Comparison of ENCODE assay signal across 8 cellular contexts in genomic region chr1:15584489-15585363, GRCh38. TPM values are rescaled to one million over a fixed set of nuclear protein-coding genes. Genes with fewer than 3 reads are reported as not detected.
DNase-seq lines count a peak whose midpoint lies in the region; ATAC-seq and TF ChIP-seq lines count a peak whose summit lies in the region.

Gene AGMAT (minus strand): TSS chr1:15585051. CDS start chr1:15584967, 84 bp downstream.

- peaks cover 4% of the 10 kb centered on the region for H3K4me1 ChIP-seq in colonic mucosa

- H3K9ac ChIP-seq in colonic mucosa (ENCODE audit: low read depth in 2 of 2, low read length in 2 of 2), result peak within 1 kb of the TSS; percentile 61 to 70

- no peaks in the 10 kb centered on the region for H3K27me3 Mint-ChIP-seq in memory B cell

- no peak for TF ChIP-seq CTCF in colonic mucosa (IDR thresholded peaks at IDR 0.05)

- H3K27ac Mint-ChIP-seq in memory B cell, result peak within 1 kb of the TSS; percentile 75

- peaks cover 7% of the 10 kb centered on the region for H3K4me1 Mint-ChIP-seq in memory B cell

- peak; percentile 18 for DNase-seq in NCI-H2171 treated with DMSO at 0.1 percent for 48 hours (lab: John Stamatoyannopoulos, UW)
- no peak for DNase-seq in NCI-H2171 (lab: John Stamatoyannopoulos, UW)
- peak; percentile 69 for DNase-seq in HT-29 (ENCODE audit: low spot score)
- peak; percentile 76 for DNase-seq in colonic mucosa
- DNase-seq in memory B cell (ENCODE audit: low spot score in 2 of 2), result peak; percentile 38 to 61
- peak; percentile 14 to 18 for DNase-seq in stimulated activated CD8-positive, alpha-beta memory T cell treated with anti-CD3 and anti-CD28 coated beads, Interleukin-7, amount 100 ng/mL, for 1 hour (ENCODE audit: low read depth in 2 of 2)
- no peak for DNase-seq in NCI-H82 (lab: John Stamatoyannopoulos, UW)

- peak within 1 kb of the TSS; percentile 12 for H3K27ac ChIP-seq in colonic mucosa

- no peaks in the 10 kb centered on the region for H3K36me3 ChIP-seq in colonic mucosa

- H3K27me3 ChIP-seq in colonic mucosa, result no peaks in the 10 kb centered on the region

- no peaks in the 10 kb centered on the region for H3K9me3 Mint-ChIP-seq in memory B cell

- no peaks in the 10 kb centered on the region for H3K9me3 ChIP-seq in colonic mucosa

- H3K4me3 ChIP-seq in colonic mucosa, result peak within 1 kb of the TSS; percentile 56

- peak; percentile 83 to 84 for ATAC-seq in activated CD4-positive, CD25-positive, alpha-beta regulatory T cell treated with anti-CD3 and anti-CD28 coated beads, Interleukin-2, amount 50 U/mL, for 24 hours
- ATAC-seq in memory B cell (ENCODE audit: low read depth), result peak; percentile 79

- intact Hi-C loops in colonic mucosa (cut with DNase I), result loop anchor here (5.0 kb wide), 1 partner anchor 43 kb away; no protein-coding TSS in a partner anchor

- H3K36me3 Mint-ChIP-seq in memory B cell, result peaks cover 10% of the 10 kb centered on the region

- H3K4me3 Mint-ChIP-seq in memory B cell, result peak within 1 kb of the TSS; percentile 88

RNA-seq across cellular contexts. Expression of gene AGMAT, which starts in this region (rescaled TPM):
- total RNA-seq in HT-29 (2014; rRNA removed; shearing (Covaris generic)), result 52.1 and 62.5 TPM in 2 replicates
- total RNA-seq in colonic mucosa, result 10 to 100 TPM; 21.6 to 54.2 TPM

Comparison
In these comparisons a context has a peak if more than half of its experiments do, and no peak if none do; other contexts are left out.
1. DNase-seq: peak in NCI-H2171 treated with DMSO at 0.1 percent for 48 hours (single experiment), HT-29 (single experiment), colonic mucosa (single experiment), memory B cell (2 of 2) and stimulated activated CD8-positive, alpha-beta memory T cell treated with anti-CD3 and anti-CD28 coated beads, Interleukin-7, amount 100 ng/mL, for 1 hour (2 of 2); none in NCI-H2171 (single experiment) and NCI-H82 (single experiment).